13 cellular contexts compared by ENCODE assay signal in genomic region chr14:20376071-20376588, GRCh38. TPM values are rescaled to one million over a fixed set of nuclear protein-coding genes. Genes with fewer than 3 reads are reported as not detected.
"Had no signal": no experiment of that assay in that cellular context is flagged by ENCODE, and none has a peak within 500 bp of the region (broad histone marks: within the 10 kb centered on the region; RNA-seq: fewer than 3 reads in every experiment).

No MANE protein-coding gene starts in this region.

- H3K9me3 Mint-ChIP-seq: activated naive CD4-positive, alpha-beta T cell treated with anti-CD3 and anti-CD28 coated beads for 36 hours; activated T-helper 1 cell treated with anti-CD3 and anti-CD28 coated beads, Interleukin-12 subunit alpha, Interleukin-12 subunit beta, Interleukin-2, Interleukin-4 antibody, amounts not matched to agents 30 ng/mL and 10 ng/mL and 1 ng/mL, durations not matched to agents 14 hours and 24 hours and 36 hours; T-helper 1 cell treated with Interleukin-12 subunit alpha and Interleukin-12 subunit beta and Interleukin-4 antibody, amounts not matched to agents 30 μg/mL and 1 μg/mL, for 36 hours had no signal

- H3K4me1 ChIP-seq: adrenal gland, suprapubic skin had no signal

- H3K27ac ChIP-seq: adrenal gland, coronary artery, suprapubic skin had no signal

- ATAC-seq: activated CD8-positive, alpha-beta T cell treated with anti-CD3 and anti-CD28 coated beads, Interleukin-2, amount 10 ng/mL, durations not matched to agents 7 days and 5 days had no signal

- H3K4me3 Mint-ChIP-seq: activated CD8-positive, alpha-beta T cell treated with anti-CD3 and anti-CD28 coated beads, Interleukin-2, amount 10 ng/mL, durations not matched to agents 7 days and 5 days; activated naive CD4-positive, alpha-beta T cell treated with anti-CD3 and anti-CD28 coated beads for 36 hours; activated T-helper 1 cell treated with anti-CD3 and anti-CD28 coated beads, Interleukin-12 subunit alpha, Interleukin-12 subunit beta, Interleukin-2, Interleukin-4 antibody, amounts not matched to agents 30 ng/mL and 10 ng/mL and 1 ng/mL, durations not matched to agents 14 hours and 24 hours and 36 hours; T-helper 1 cell treated with Interleukin-12 subunit alpha and Interleukin-12 subunit beta and Interleukin-4 antibody, amounts not matched to agents 30 μg/mL and 1 μg/mL, for 36 hours had no signal

- H3K9me3 ChIP-seq: adrenal gland, suprapubic skin had no signal

- H3K27ac Mint-ChIP-seq: activated CD8-positive, alpha-beta T cell treated with anti-CD3 and anti-CD28 coated beads, Interleukin-2, amount 10 ng/mL, durations not matched to agents 7 days and 5 days; activated naive CD4-positive, alpha-beta T cell treated with anti-CD3 and anti-CD28 coated beads for 36 hours; T-helper 1 cell treated with Interleukin-12 subunit alpha and Interleukin-12 subunit beta and Interleukin-4 antibody, amounts not matched to agents 30 μg/mL and 1 μg/mL, for 36 hours had no signal

- H3K4me3 ChIP-seq: adrenal gland, coronary artery, suprapubic skin had no signal

- DNase-seq: activated CD4-positive, alpha-beta T cell treated with anti-CD3 and anti-CD28 coated beads for 48 hours; activated CD8-positive, alpha-beta T cell treated with anti-CD3 and anti-CD28 coated beads, Interleukin-2, amount 10 ng/mL, durations not matched to agents 7 days and 5 days; activated naive CD4-positive, alpha-beta T cell treated with anti-CD3 and anti-CD28 coated beads for 36 hours; caudate nucleus; effector memory CD4-positive, alpha-beta T cell; mammary epithelial cell; stimulated activated naive CD4-positive, alpha-beta T cell treated with Interleukin-2 at 50 U/mL for 16 hours had no signal

- H3K27me3 ChIP-seq: adrenal gland, suprapubic skin had no signal

RNA-seq across cellular contexts. Expression of gene KLHL33, which starts 59.8 kb away (rescaled TPM):
- total RNA-seq: glomerular endothelial cell, mammary epithelial cell had no signal
